16 cellular contexts compared by ENCODE assay signal in genomic region chr18:31250902-31251301, GRCh38.
DNase-seq lines count a peak whose midpoint lies in the region; ATAC-seq and TF ChIP-seq lines count a peak whose summit lies in the region.
"Had no signal": no experiment of that assay in that cellular context is flagged by ENCODE, and none has a peak within 500 bp of the region (broad histone marks: within the 10 kb centered on the region; RNA-seq: fewer than 3 reads in every experiment).

No MANE protein-coding gene starts in this region.

- no peak overlapping the region for H3K4ac ChIP-seq in IMR-90 (ENCODE audit: low read depth, low read length)

- no peak for TF ChIP-seq RAD21 in IMR-90 (IDR thresholded peaks at IDR 0.05; ENCODE audit: low read length)

- no peak overlapping the region for H3K4me3 ChIP-seq in IMR-90 (ENCODE audit: insufficient read depth, low read depth, low read length)
- H3K4me3 ChIP-seq in epithelial cell of esophagus (ENCODE audit: low read length) = no peak overlapping the region
- no peak overlapping the region for H3K4me3 ChIP-seq in MM.1S (ENCODE audit: low read length)

- peaks cover 3% of the 10 kb centered on the region for H3K27me3 Mint-ChIP-seq in osteocyte (ENCODE audit: unreplicated experiment)

- no peak overlapping the region for H3K18ac ChIP-seq in IMR-90 (ENCODE audit: low read depth, low read length)

- H2BK15ac ChIP-seq in IMR-90 (ENCODE audit: low read depth, low read length) = no peak overlapping the region

- H3F3A ChIP-seq in MM.1S (ENCODE audit: insufficient read depth, low read length) = no peaks in the 10 kb centered on the region

- H2BK5ac ChIP-seq in IMR-90 (ENCODE audit: low read depth, low read length, poor library complexity, severe bottlenecking) = no peak overlapping the region

- no CpG with 5 or more reads among the region's 2 CpGs for WGBS in IMR-90 (ENCODE audit: extremely low coverage in 2 of 2, insufficient read length in 1 of 2), 2 experiments

- DNase-seq in DMS53 treated with DMSO at 0.1 percent for 48 hours (lab: John Stamatoyannopoulos, UW; ENCODE audit: unreplicated experiment) (peak; percentile 1), IMR-90 (no peak), epithelial cell of esophagus (ENCODE audit: low read depth) (peak; percentile 54), osteocyte (ENCODE audit: extremely low spot score, unreplicated experiment) (no peak), AG08395 (ENCODE audit: low spot score) (no peak), left colon (no peak), MM.1S (no peak)
- DNase-seq: CD8-positive, alpha-beta T cell; HCEC 1CT; NCI-H1048; NCI-H1694; NCI-H748 treated with DMSO at 0.1 percent for 48 hours; SHP77 had no signal

- H4K5ac ChIP-seq in IMR-90 (ENCODE audit: low read depth, low read length) = no peak overlapping the region

- intact Hi-C loops in IMR-90 (cut with micrococcal nuclease) (no loop called here), left colon (cut with DNase I, micrococcal nuclease) (no loop called here)

- no peak overlapping the region for H3K4me3 Mint-ChIP-seq in osteocyte (ENCODE audit: unreplicated experiment)
- H3K4me3 Mint-ChIP-seq: CD8-positive, alpha-beta T cell had no signal

- POLR2A ChIA-PET in IMR-90 (lab: Charles Lee; ENCODE audit: unreplicated experiment) = no interaction called here

- no peak overlapping the region for H2BK20ac ChIP-seq in IMR-90 (ENCODE audit: low read depth, low read length)

- H3K36me3 ChIP-seq in IMR-90 (ENCODE audit: control insufficient read depth, insufficient read depth, low read length) = no peaks in the 10 kb centered on the region
- no peaks in the 10 kb centered on the region for H3K36me3 ChIP-seq in MM.1S (replicated peaks; ENCODE audit: insufficient read depth, low read length)

- H3K4me1 Mint-ChIP-seq in osteocyte (ENCODE audit: unreplicated experiment) = peaks cover 37% of the 10 kb centered on the region

- H3K27ac ChIP-seq in IMR-90 (ENCODE audit: insufficient read depth, low read length) (no peak overlapping the region), MM.1S (ENCODE audit: low read length) (no peak overlapping the region)

- H3K9me3 ChIP-seq in IMR-90 (ENCODE audit: control insufficient read depth, insufficient read depth, low read length) (no peaks in the 10 kb centered on the region; the same call in 1 of the 2 replicates), MM.1S (replicated peaks; ENCODE audit: insufficient read depth, low read length) (no peaks in the 10 kb centered on the region)

- H2AK9ac ChIP-seq in IMR-90 (replicated peaks; ENCODE audit: low read depth, low read length, poor library complexity) = no peak overlapping the region

- no peak overlapping the region for H2AFZ ChIP-seq in IMR-90 (replicated peaks; ENCODE audit: low read length, poor library complexity)
- H2AFZ ChIP-seq in MM.1S (ENCODE audit: low read length) = no peak overlapping the region

- no peak for TF ChIP-seq POLR2A in IMR-90 (IDR thresholded peaks at IDR 0.05; ENCODE audit: low read depth, low read length)

- H4K20me1 ChIP-seq in IMR-90 (ENCODE audit: insufficient read depth, low read length) = no peaks in the 10 kb centered on the region
- no peaks in the 10 kb centered on the region for H4K20me1 ChIP-seq in MM.1S (ENCODE audit: insufficient read depth, low read length)

- H3K23ac ChIP-seq in IMR-90 (ENCODE audit: low read depth, low read length) = no peak overlapping the region

- H3K56ac ChIP-seq in IMR-90 (ENCODE audit: extremely low read depth, insufficient read depth, low read length) = no peak overlapping the region

- no peak overlapping the region for H2BK120ac ChIP-seq in IMR-90 (ENCODE audit: low read depth, low read length)

- TF ChIP-seq CTCF in IMR-90 (conservative IDR thresholded peaks at IDR 0.05; ENCODE audit: low read depth, low read length) (no peak), epithelial cell of esophagus (IDR thresholded peaks at IDR 0.05; ENCODE audit: insufficient read depth, low read depth, low read length, missing control alignments) (no peak), osteocyte (IDR thresholded peaks at IDR 0.05) (no peak), MM.1S (IDR thresholded peaks at IDR 0.05; ENCODE audit: low read length) (no peak)

- H4K8ac ChIP-seq in IMR-90 (ENCODE audit: low read depth in 2 of 2, low read length in 2 of 2) = no peak overlapping the region

- H3K4me1 ChIP-seq in IMR-90 (ENCODE audit: control insufficient read depth, insufficient read depth, low read length) (no peaks in the 10 kb centered on the region), MM.1S (ENCODE audit: low read length) (no peaks in the 10 kb centered on the region)

- no peak overlapping the region for H2AK5ac ChIP-seq in IMR-90 (ENCODE audit: low read depth, low read length)

- H3K4me2 ChIP-seq in IMR-90 (ENCODE audit: low read depth, low read length) (no peak overlapping the region), MM.1S (ENCODE audit: low read depth, low read length) (no peak overlapping the region)

- ATAC-seq in IMR-90 (ENCODE audit: low read depth) (no peak), left colon (no peak), GM18909 (IDR thresholded peaks at IDR 0.05; ENCODE audit: poor library complexity, unreplicated experiment) (no peak)
- ATAC-seq: CD8-positive, alpha-beta T cell; Panc1; SK-N-SH treated with all-trans-retinoic acid at 6 μM for 48 hours had no signal

- H3K14ac ChIP-seq in IMR-90 (replicated peaks; ENCODE audit: low read depth, low read length) = no peak overlapping the region

- H3K9me3 Mint-ChIP-seq in osteocyte (ENCODE audit: unreplicated experiment) = no peaks in the 10 kb centered on the region
- H3K9me3 Mint-ChIP-seq: CD8-positive, alpha-beta T cell had no signal

- no peaks in the 10 kb centered on the region for H3K9me1 ChIP-seq in IMR-90 (ENCODE audit: insufficient read depth, low read length)

- H3K9me2 ChIP-seq in MM.1S (replicated peaks; ENCODE audit: insufficient read depth, low read length) = no peaks in the 10 kb centered on the region

- H3K36me3 Mint-ChIP-seq in osteocyte (ENCODE audit: unreplicated experiment) = no peaks in the 10 kb centered on the region
- H3K36me3 Mint-ChIP-seq: CD8-positive, alpha-beta T cell had no signal

- in situ Hi-C loops in IMR-90 (cut with MboI; ENCODE audit: low sequenced_read_pairs) = no loop called here

- H3K79me2 ChIP-seq in MM.1S (ENCODE audit: low read length) = no peaks in the 10 kb centered on the region

- no peaks in the 10 kb centered on the region for H3K79me1 ChIP-seq in IMR-90 (ENCODE audit: low read depth in 1 of 2, low read length in 2 of 2)

- dilution Hi-C loops in IMR-90 (cut with HindIII; ENCODE audit: low sequenced_read_pairs, unreplicated experiment) = no loop called here

- peak overlapping the region; percentile 70 for H3K27ac Mint-ChIP-seq in osteocyte (ENCODE audit: unreplicated experiment)
- H3K27ac Mint-ChIP-seq: CD8-positive, alpha-beta T cell had no signal

- no peak overlapping the region for H4K91ac ChIP-seq in IMR-90 (ENCODE audit: insufficient read depth, low read depth, low read length)

- H3K9ac ChIP-seq in IMR-90 (ENCODE audit: low read depth, low read length) (no peak overlapping the region), MM.1S (ENCODE audit: low read length) (no peak overlapping the region)

- H3K27me3 ChIP-seq in IMR-90 (ENCODE audit: control insufficient read depth, insufficient read depth, low read length) (no peaks in the 10 kb centered on the region), MM.1S (replicated peaks; ENCODE audit: insufficient read depth, low read length) (no peaks in the 10 kb centered on the region)

- CTCF ChIA-PET in IMR-90 (lab: Yijun Ruan, JAX) = interaction anchor here (0.8 kb wide), 1 partner anchor 305 kb away, joined by 3 read pairs; no protein-coding TSS in a partner anchor

- no TSS peak for BruUV-seq in IMR-90 (replicated peaks; lab: Mats Ljungman, UMichigan)

TF ChIP-seq in IMR-90, 13 proteins besides CTCF, POLR2A, EP300 and RAD21:
- TF ChIP-seq NFE2L2 (IDR thresholded peaks at IDR 0.05; ENCODE audit: low read depth, low read length) (peak; percentile 31; the same call in 1 of the 2 replicates), RFX5 (IDR thresholded peaks at IDR 0.05; ENCODE audit: low read depth, low read length) (no peak)

Comparison
In these comparisons a context has a peak if more than half of its experiments do, and no peak if none do; other contexts are left out.
1. DNase-seq: peak in DMS53 treated with DMSO at 0.1 percent for 48 hours (single experiment) and epithelial cell of esophagus (single experiment); none in IMR-90 (single experiment), osteocyte (single experiment), AG08395 (single experiment), left colon (0 of 2) and MM.1S (single experiment).